Comparison of ENCODE assay signal across 8 cellular contexts in genomic region chr10:6202684-6203330, GRCh38. TPM values are rescaled to one million over a fixed set of nuclear protein-coding genes. Genes with fewer than 3 reads are reported as not detected.
A peak's percentile ranks its signal among the peaks of the same experiment; 100 is the strongest.
DNase-seq lines count a peak whose midpoint lies in the region; ATAC-seq and TF ChIP-seq lines count a peak whose summit lies in the region.

TSS of gene PFKFB3 (plus strand) at chr10:6202932. CDS start at chr10:6203261, 329 bp downstream.

- peaks cover 11% of the 10 kb centered on the region for H3K27me3 Mint-ChIP-seq in neural progenitor cell (ENCODE audit: insufficient read depth, low read depth)

- H3K27me3 ChIP-seq in HUES6 (ENCODE audit: control insufficient read depth, insufficient read depth, low read length) (peaks cover 41% of the 10 kb centered on the region), RWPE2 (ENCODE audit: insufficient read depth, poor library complexity, severe bottlenecking) (no peaks in the 10 kb centered on the region), foreskin keratinocyte (peaks cover 22% of the 10 kb centered on the region), neural progenitor cell (peaks cover 47% of the 10 kb centered on the region)

- peak within 1 kb of the TSS; percentile 98 for H3K4me2 ChIP-seq in neural progenitor cell

- peak within 1 kb of the TSS; percentile 27 for H3K27ac Mint-ChIP-seq in neural progenitor cell

- H3K27ac ChIP-seq in HUES6 (ENCODE audit: low read depth, low read length) (peak within 1 kb of the TSS; percentile 59; the same call in 1 of the 2 replicates), RWPE2 (ENCODE audit: poor library complexity, severe bottlenecking) (peak within 1 kb of the TSS; percentile 83), foreskin keratinocyte (peak within 1 kb of the TSS; percentile 44), neural progenitor cell (peak within 1 kb of the TSS; percentile 94)

- TF ChIP-seq CTCF in RWPE2 (IDR thresholded peaks at IDR 0.05; ENCODE audit: poor library complexity, severe bottlenecking): peak; percentile 87
- peak; percentile 99 for TF ChIP-seq CTCF in foreskin keratinocyte (conservative IDR thresholded peaks at IDR 0.05)
- TF ChIP-seq CTCF in neural progenitor cell (IDR thresholded peaks at IDR 0.05): peak; percentile 83

- H3K36me3 ChIP-seq in HUES6 (ENCODE audit: control insufficient read depth, insufficient read depth, low read length) (no peaks in the 10 kb centered on the region), RWPE2 (ENCODE audit: low read depth) (no peaks in the 10 kb centered on the region), neural progenitor cell (no peaks in the 10 kb centered on the region)

- H3K9me3 ChIP-seq in HUES6 (ENCODE audit: control insufficient read depth, insufficient read depth, low read depth, low read length) (no peaks in the 10 kb centered on the region), RWPE2 (ENCODE audit: severe bottlenecking) (no peaks in the 10 kb centered on the region), neural progenitor cell (ENCODE audit: low read depth) (no peaks in the 10 kb centered on the region)

- peaks cover 25% of the 10 kb centered on the region for H3K4me1 Mint-ChIP-seq in neural progenitor cell

- H3K79me2 ChIP-seq in neural progenitor cell (ENCODE audit: low read depth): peaks cover 37% of the 10 kb centered on the region

- H3K9me3 Mint-ChIP-seq in neural progenitor cell: peaks cover 3% of the 10 kb centered on the region

- H3K4me1 ChIP-seq in HUES6 (ENCODE audit: control insufficient read depth, insufficient read depth, low read length): peaks cover 30% of the 10 kb centered on the region
- peaks cover 5% of the 10 kb centered on the region for H3K4me1 ChIP-seq in RWPE2 (ENCODE audit: insufficient read depth, poor library complexity, severe bottlenecking)
- H3K4me1 ChIP-seq in foreskin keratinocyte: peaks cover 12% of the 10 kb centered on the region
- peaks cover 23% of the 10 kb centered on the region for H3K4me1 ChIP-seq in neural progenitor cell

- peak within 1 kb of the TSS; percentile 81 for H3K9ac ChIP-seq in HUES6 (ENCODE audit: low read length)
- H3K9ac ChIP-seq in neural progenitor cell: peak within 1 kb of the TSS; percentile 86

- ATAC-seq in GM21390 (IDR thresholded peaks at IDR 0.05; ENCODE audit: unreplicated experiment) (peak; percentile 69), RWPE2 (ENCODE audit: low read depth) (peak; percentile 69), foreskin keratinocyte (peak; percentile 82)

- peaks cover 5% of the 10 kb centered on the region for H3K36me3 Mint-ChIP-seq in neural progenitor cell

- peaks cover 41% of the 10 kb centered on the region for H4K20me1 ChIP-seq in neural progenitor cell (ENCODE audit: low read depth)

- peak within 1 kb of the TSS; percentile 95 for H3K4me3 Mint-ChIP-seq in neural progenitor cell

- H3K4me3 ChIP-seq in HUES6 (ENCODE audit: low read depth, low read length) (peak within 1 kb of the TSS; percentile 97), RWPE2 (ENCODE audit: severe bottlenecking) (peak within 1 kb of the TSS; percentile 67), neural progenitor cell (peak within 1 kb of the TSS; percentile 75)

- peaks cover 34% of the 10 kb centered on the region for H3F3A ChIP-seq in neural progenitor cell (ENCODE audit: low read depth)

- DNase-seq in DMS79 treated with DMSO at 0.1 percent for 48 hours (lab: John Stamatoyannopoulos, UW): peak; percentile 29
- DNase-seq in RWPE2 (ENCODE audit: low spot score): peak; percentile 91
- peak; percentile 89 for DNase-seq in activated gamma-delta T cell treated with Interleukin-2 at 50 U/mL for 16 hours
- DNase-seq in foreskin keratinocyte: peak; percentile 70 to 84
- peak; percentile 99 for DNase-seq in neural progenitor cell (ENCODE audit: low spot score)
- peak; percentile 86 for DNase-seq in stromal cell of bone marrow (ENCODE audit: low read depth)

- peak within 1 kb of the TSS; percentile 35 for H2AFZ ChIP-seq in neural progenitor cell (replicated peaks)

RNA-seq across cellular contexts. Expression of gene PFKFB3, which starts in this region (rescaled TPM):
- total RNA-seq in foreskin keratinocyte: 18.6 and 18.8 TPM in 2 replicates
- polyA plus RNA-seq in foreskin keratinocyte: 8.4 and 9.1 TPM in 2 replicates
- 28.8 and 52.2 TPM in 2 replicates for total RNA-seq in neural progenitor cell (ENCODE audit: low replicate concordance)

Comparison
In these comparisons a context has a peak if more than half of its experiments do, and no peak if none do; other contexts are left out.
1. Peak in every context shown above with its lines: DNase-seq, ATAC-seq, H3K4me3 ChIP-seq and H3K27ac ChIP-seq.
2. DNase-seq: peak in every context shown above with its lines; median percentile 99 in neural progenitor cell; 91 in RWPE2; 89 in activated gamma-delta T cell treated with Interleukin-2 at 50 U/mL for 16 hours; 86 in stromal cell of bone marrow; 77 in foreskin keratinocyte; 29 in DMS79 treated with DMSO at 0.1 percent for 48 hours.
3. H3K27ac ChIP-seq: peak in every context shown above with its lines; median percentile 94 in neural progenitor cell; 83 in RWPE2; 59 in HUES6; 44 in foreskin keratinocyte.